In genomic region chr7:876972-877311, GRCh38 we compare ENCODE assay signal across 8 cellular contexts. TPM values are rescaled to one million over a fixed set of nuclear protein-coding genes. Genes with fewer than 3 reads are reported as not detected.
DNase-seq lines count a peak whose midpoint lies in the region; ATAC-seq, FAIRE-seq and TF ChIP-seq lines count a peak whose summit lies in the region.

No MANE protein-coding gene starts in this region.

- H3K36me3 ChIP-seq in BJ (ENCODE audit: control insufficient read depth, insufficient read depth, low read length) (peaks cover 7% of the 10 kb centered on the region), HUES48 (ENCODE audit: control insufficient read depth, insufficient read depth, low read length) (peaks cover 34% of the 10 kb centered on the region), astrocyte (ENCODE audit: insufficient read depth, low read length) (peaks cover 10% of the 10 kb centered on the region), liver (ENCODE audit: control insufficient read depth in 4 of 4, insufficient read depth in 3 of 4, low read depth in 1 of 4, low read length in 3 of 4) (peaks cover 0 to 7% (median 0%) of the 10 kb centered on the region in 4 donors)

- ATAC-seq in GM19328 (IDR thresholded peaks at IDR 0.05; ENCODE audit: unreplicated experiment) = peak; percentile 24

- no peaks in the 10 kb centered on the region for H3K9me3 Mint-ChIP-seq in astrocyte (ENCODE audit: unreplicated experiment)

- TF ChIP-seq CTCF in BJ (IDR thresholded peaks at IDR 0.05; ENCODE audit: insufficient read depth, low read depth, low read length) (no peak), astrocyte (IDR thresholded peaks at IDR 0.05; ENCODE audit: insufficient read depth, low read depth, low read length) (no peak), liver (IDR thresholded peaks at IDR 0.05; ENCODE audit: low read depth, low read length, missing input control) (no peak), GM10266 (IDR thresholded peaks at IDR 0.05; ENCODE audit: control insufficient read depth, insufficient read depth, low read depth, missing control alignments) (no peak)

- no peaks in the 10 kb centered on the region for H3K27me3 Mint-ChIP-seq in astrocyte (ENCODE audit: low read depth, unreplicated experiment)

- peak overlapping the region; percentile 98 for H3K4me3 ChIP-seq in BJ (ENCODE audit: low read depth, low read length)
- peak overlapping the region; percentile 94 for H3K4me3 ChIP-seq in HUES48 (ENCODE audit: low read depth, low read length)
- H3K4me3 ChIP-seq in astrocyte (ENCODE audit: insufficient read depth, low read depth, low read length) = peak overlapping the region; percentile 76
- H3K4me3 ChIP-seq in liver (ENCODE audit: low read depth in 1 of 3, low read length in 3 of 3) = peak overlapping the region; percentile 67 to 93 (median 76)

- WGBS in liver = under 1% methylated on average over 26 of the region's 26 CpGs

- H3K79me2 ChIP-seq in astrocyte (ENCODE audit: insufficient read depth, low read length) = peaks cover 47% of the 10 kb centered on the region

- H3K9me3 ChIP-seq in HUES48 (ENCODE audit: control insufficient read depth, insufficient read depth, low read length) = no peaks in the 10 kb centered on the region
- no peaks in the 10 kb centered on the region for H3K9me3 ChIP-seq in astrocyte (ENCODE audit: insufficient read depth, low read depth, low read length)
- no peaks in the 10 kb centered on the region for H3K9me3 ChIP-seq in liver (ENCODE audit: control insufficient read depth in 4 of 4, low read length in 3 of 4)

- H3K4me1 ChIP-seq in HUES48 (ENCODE audit: control insufficient read depth, insufficient read depth, low read length) = 0 out of 2 replicates have a peak, but pooled peaks cover 3% of the 10 kb centered on the region
- H3K4me1 ChIP-seq in astrocyte (ENCODE audit: insufficient read depth, low read length) = no peaks in the 10 kb centered on the region
- peaks cover 11 to 48% (median 28%) of the 10 kb centered on the region in 4 donors for H3K4me1 ChIP-seq in liver (ENCODE audit: control insufficient read depth in 4 of 4, insufficient read depth in 4 of 4, low read length in 3 of 4)

- peaks cover 9% of the 10 kb centered on the region for H3K36me3 Mint-ChIP-seq in astrocyte (ENCODE audit: low read depth, unreplicated experiment)

- peak overlapping the region; percentile 81 for H3K27ac Mint-ChIP-seq in astrocyte (ENCODE audit: unreplicated experiment)

- DNase-seq in BJ (ENCODE audit: low read depth) (no peak), astrocyte (ENCODE audit: low read depth) (no peak), ureter (ENCODE audit: low spot score) (peak; percentile 62), NCI-H774 (lab: John Stamatoyannopoulos, UW) (no peak), GM10266 (ENCODE audit: extremely low spot score) (no peak)

- H3K27me3 ChIP-seq in BJ (ENCODE audit: control insufficient read depth, insufficient read depth, low read length) (no peaks in the 10 kb centered on the region), HUES48 (ENCODE audit: control insufficient read depth, insufficient read depth, low read length) (no peaks in the 10 kb centered on the region), astrocyte (ENCODE audit: insufficient read depth, low read length) (no peaks in the 10 kb centered on the region), liver (ENCODE audit: control insufficient read depth in 4 of 4, insufficient read depth in 4 of 4, low read length in 3 of 4) (no peaks in the 10 kb centered on the region)

- no peak for FAIRE-seq in astrocyte (lab: Jason Lieb, UNC)

- H2AFZ ChIP-seq in astrocyte (ENCODE audit: low read depth, low read length) = peak overlapping the region; percentile 70

- peak overlapping the region; percentile 63; the same call in 1 of the 2 replicates for H3K9ac ChIP-seq in HUES48 (ENCODE audit: low read depth, low read length)
- H3K9ac ChIP-seq in astrocyte (ENCODE audit: low read length) = peak overlapping the region; percentile 94
- peak overlapping the region; percentile 21 to 50 for H3K9ac ChIP-seq in liver (ENCODE audit: low read depth in 1 of 2, low read length in 2 of 2)

- peak overlapping the region; percentile 94 for H3K4me2 ChIP-seq in astrocyte (ENCODE audit: low read length)

- H3K27ac ChIP-seq in HUES48 (ENCODE audit: low read depth, low read length) (peak overlapping the region; percentile 82), astrocyte (ENCODE audit: low read depth, low read length) (peak overlapping the region; percentile 76), liver (ENCODE audit: low read depth in 1 of 2, low read length in 2 of 2) (peak overlapping the region; percentile 58 to 96)

- CTCF ChIA-PET in BJ (lab: Yijun Ruan, JAX) = interaction anchor here (1.1 kb wide), 1 partner anchor 14 kb away, joined by 3 read pairs; no protein-coding TSS in a partner anchor

- H4K20me1 ChIP-seq in astrocyte (ENCODE audit: insufficient read depth, low read length) = peaks cover 43% of the 10 kb centered on the region

- peak overlapping the region; percentile 89 for H3K4me3 Mint-ChIP-seq in astrocyte (ENCODE audit: unreplicated experiment)

- H3K4me1 Mint-ChIP-seq in astrocyte (ENCODE audit: low read depth, unreplicated experiment) = peaks cover 11% of the 10 kb centered on the region

- TF ChIP-seq RAD21 in liver (IDR thresholded peaks at IDR 0.05) = no peak

- POLR2A ChIA-PET in BJ (lab: Charles Lee) = no interaction called here

TF ChIP-seq in liver, 16 proteins besides CTCF, POLR2A, EP300 and RAD21:
- TF ChIP-seq NR2F2 (IDR thresholded peaks at IDR 0.05) = no peak
- TF ChIP-seq, protein P1, sequence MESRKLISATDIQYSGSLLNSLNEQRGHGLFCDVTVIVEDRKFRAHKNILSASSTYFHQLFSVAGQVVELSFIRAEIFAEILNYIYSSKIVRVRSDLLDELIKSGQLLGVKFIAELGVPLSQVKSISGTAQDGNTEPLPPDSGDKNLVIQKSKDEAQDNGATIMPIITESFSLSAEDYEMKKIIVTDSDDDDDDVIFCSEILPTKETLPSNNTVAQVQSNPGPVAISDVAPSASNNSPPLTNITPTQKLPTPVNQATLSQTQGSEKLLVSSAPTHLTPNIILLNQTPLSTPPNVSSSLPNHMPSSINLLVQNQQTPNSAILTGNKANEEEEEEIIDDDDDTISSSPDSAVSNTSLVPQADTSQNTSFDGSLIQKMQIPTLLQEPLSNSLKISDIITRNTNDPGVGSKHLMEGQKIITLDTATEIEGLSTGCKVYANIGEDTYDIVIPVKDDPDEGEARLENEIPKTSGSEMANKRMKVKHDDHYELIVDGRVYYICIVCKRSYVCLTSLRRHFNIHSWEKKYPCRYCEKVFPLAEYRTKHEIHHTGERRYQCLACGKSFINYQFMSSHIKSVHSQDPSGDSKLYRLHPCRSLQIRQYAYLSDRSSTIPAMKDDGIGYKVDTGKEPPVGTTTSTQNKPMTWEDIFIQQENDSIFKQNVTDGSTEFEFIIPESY (IDR thresholded peaks at IDR 0.05) = no peak
- TF ChIP-seq ATF3 (IDR thresholded peaks at IDR 0.05) = no peak
- TF ChIP-seq HNF4G (IDR thresholded peaks at IDR 0.05) = no peak
- TF ChIP-seq GABPA (IDR thresholded peaks at IDR 0.05 in 1 of 2, conservative IDR thresholded peaks at IDR 0.05 in 1 of 2) = no peak
- no peak for TF ChIP-seq EGR1 (IDR thresholded peaks at IDR 0.05; ENCODE audit: low read depth in 2 of 2)
- no peak for TF ChIP-seq HNF4A (conservative IDR thresholded peaks at IDR 0.05)
- no peak for TF ChIP-seq JUND (IDR thresholded peaks at IDR 0.05)
- no peak for TF ChIP-seq FOXA2 (IDR thresholded peaks at IDR 0.05)
- no peak for TF ChIP-seq TAF1 (conservative IDR thresholded peaks at IDR 0.05)
- no peak for TF ChIP-seq RXRA (IDR thresholded peaks at IDR 0.05)
- no peak for TF ChIP-seq YY1 (IDR thresholded peaks at IDR 0.05)
- no peak for TF ChIP-seq MAX (IDR thresholded peaks at IDR 0.05)
- TF ChIP-seq FOXA1 (IDR thresholded peaks at IDR 0.05) = no peak
- no peak for TF ChIP-seq REST (IDR thresholded peaks at IDR 0.05)
- TF ChIP-seq SP1 (IDR thresholded peaks at IDR 0.05) = no peak
TF ChIP-seq in liver: peak in this region for 0.

RNA-seq across cellular contexts. Expression of gene GET4, which starts 0.6 kb away (rescaled TPM):
- 15.6 and 21.7 TPM in 2 replicates for polyA plus RNA-seq in BJ (2011; rRNA removed)
- 8.7 and 15.9 TPM in 2 replicates for polyA minus RNA-seq in BJ (2011; rRNA and poly(A)+ RNA removed)
- total RNA-seq in astrocyte = 32.1 and 43.0 TPM in 2 replicates
- 10 to 100 TPM; 19.5 to 30.3 TPM for total RNA-seq in liver
- 10 to 100 TPM; 24.3 to 34.7 TPM for polyA plus RNA-seq in liver
- total RNA-seq in ureter = 43.4 TPM

RNA-seq across cellular contexts. Expression of gene SUN1, which starts 44.7 kb away (rescaled TPM):
- 177 and 222 TPM in 2 replicates for polyA plus RNA-seq in BJ (2011; rRNA removed)
- polyA minus RNA-seq in BJ (2011; rRNA and poly(A)+ RNA removed) = 87.6 and 107 TPM in 2 replicates
- 109 and 121 TPM in 2 replicates for total RNA-seq in astrocyte
- 100 to 1,000 TPM in 1 of 2 donors, 10 to 100 TPM in 1; 50.9 to 162 TPM for total RNA-seq in liver
- 10 to 100 TPM; 24.8 to 29.2 TPM for polyA plus RNA-seq in liver
- 137 TPM for total RNA-seq in ureter

Comparison
In these comparisons a context has a peak if more than half of its experiments do, and no peak if none do; other contexts are left out.
1. H3K9ac ChIP-seq: peak in every context shown above with its lines; median percentile 94 in astrocyte; 63 in HUES48; 36 in liver.